36 cellular contexts compared by ENCODE assay signal in genomic region chr14:23242076-23242475, GRCh38. TPM values are rescaled to one million over a fixed set of nuclear protein-coding genes. Genes with fewer than 3 reads are reported as not detected.
"Had no signal": no experiment of that assay in that cellular context is flagged by ENCODE, and none has a peak within 500 bp of the region (broad histone marks: within the 10 kb centered on the region; RNA-seq: fewer than 3 reads in every experiment).

No MANE protein-coding gene starts in this region.

- DNase-seq: cerebellar nuclear complex; cortex of kidney; dorsolateral prefrontal cortex; effector CD4-positive, alpha-beta T cell; foreskin keratinocyte; glutamatergic neuron; heart right ventricle; hippocampal formation; islet precursor cell; kidney glomerular epithelial cell; left colon; left ventricle myocardium superior; lower lobe of right lung; naive thymus-derived CD8-positive, alpha-beta T cell; pancreas; sigmoid colon; stimulated activated CD4-positive, alpha-beta T cell treated with anti-CD3 and anti-CD28 coated beads, Interleukin-2, amount 100 ng/mL, for 24 hours; stimulated activated CD4-positive, alpha-beta T cell treated with anti-CD3 and anti-CD28 coated beads, Interleukin-4, amount 100 ng/mL, for 24 hours; stimulated activated naive CD8-positive, alpha-beta T cell treated with anti-CD3 and anti-CD28 coated beads, Interleukin-15, Interleukin-2, amounts not matched to agents 100 U/mL and 50 U/mL, for 24 hours; substantia nigra; testis; upper lobe of left lung had no signal

- H3K4me3 Mint-ChIP-seq: naive thymus-derived CD8-positive, alpha-beta T cell; neural crest cell; stimulated activated effector memory CD8-positive, alpha-beta T cell treated with anti-CD3 and anti-CD28 coated beads, Interleukin-12 subunit alpha, Interleukin-12 subunit beta, amount 100 ng/mL, for 72 hours had no signal

- H3K9me3 Mint-ChIP-seq: naive thymus-derived CD8-positive, alpha-beta T cell; neural crest cell; stimulated activated effector memory CD8-positive, alpha-beta T cell treated with anti-CD3 and anti-CD28 coated beads, Interleukin-12 subunit alpha, Interleukin-12 subunit beta, amount 100 ng/mL, for 72 hours had no signal

- H3K4me3 ChIP-seq: dorsolateral prefrontal cortex, heart right ventricle, lower lobe of right lung, pancreas, right atrium auricular region, sigmoid colon, testis, tibial nerve, upper lobe of left lung had no signal

- H3K36me3 Mint-ChIP-seq: naive thymus-derived CD8-positive, alpha-beta T cell; stimulated activated effector memory CD8-positive, alpha-beta T cell treated with anti-CD3 and anti-CD28 coated beads, Interleukin-12 subunit alpha, Interleukin-12 subunit beta, amount 100 ng/mL, for 72 hours had no signal

- H3K36me3 ChIP-seq: heart right ventricle, lower lobe of right lung, neutrophil, pancreas, right atrium auricular region, sigmoid colon, tibial nerve, upper lobe of left lung had no signal

- H3K9me3 ChIP-seq: heart right ventricle, lower lobe of right lung, neutrophil, pancreas, right atrium auricular region, sigmoid colon, testis, tibial nerve, upper lobe of left lung had no signal

- H3K27ac ChIP-seq: dorsolateral prefrontal cortex, epithelial cell of prostate, foreskin keratinocyte, heart right ventricle, lower lobe of right lung, neutrophil, pancreas, right atrium auricular region, sigmoid colon, testis, tibial nerve, upper lobe of left lung had no signal

- FAIRE-seq: pancreas, urothelium cell line had no signal

- H3K27me3 ChIP-seq: dorsolateral prefrontal cortex, foreskin keratinocyte, neutrophil, pancreas, right atrium auricular region, sigmoid colon, testis, tibial nerve, upper lobe of left lung had no signal

- ATAC-seq: esophagus mucosa; foreskin keratinocyte; heart right ventricle; left colon; left ventricle myocardium superior; lower lobe of right lung; naive thymus-derived CD8-positive, alpha-beta T cell; pancreas; stimulated activated effector memory CD8-positive, alpha-beta T cell treated with anti-CD3 and anti-CD28 coated beads, Interleukin-12 subunit alpha, Interleukin-12 subunit beta, amount 100 ng/mL, for 72 hours; stimulated activated naive CD8-positive, alpha-beta T cell treated with anti-CD3 and anti-CD28 coated beads, Interleukin-15, Interleukin-2, amounts not matched to agents 100 U/mL and 50 U/mL, for 24 hours had no signal

- H3K4me1 ChIP-seq: foreskin keratinocyte, testis had no signal

- H3K27ac Mint-ChIP-seq: naive thymus-derived CD8-positive, alpha-beta T cell; stimulated activated effector memory CD8-positive, alpha-beta T cell treated with anti-CD3 and anti-CD28 coated beads, Interleukin-12 subunit alpha, Interleukin-12 subunit beta, amount 100 ng/mL, for 72 hours had no signal

RNA-seq across cellular contexts. Expression of gene RNF212B, which starts 4.3 kb away (rescaled TPM):
- total RNA-seq: esophagus mucosa; fibroblast of lung; foreskin keratinocyte; heart right ventricle; left colon; left ventricle myocardium superior; lower lobe of right lung; mesenteric fat pad; myocyte; naive thymus-derived CD8-positive, alpha-beta T cell; neural crest cell; omental fat pad; posterior vena cava; right atrium auricular region; sigmoid colon; skeletal muscle tissue; tibial nerve; upper lobe of left lung had no signal
- polyA plus RNA-seq: fibroblast of lung; heart right ventricle; naive thymus-derived CD8-positive, alpha-beta T cell; pancreas; sigmoid colon had no signal
